In the genomic region with DNA sequence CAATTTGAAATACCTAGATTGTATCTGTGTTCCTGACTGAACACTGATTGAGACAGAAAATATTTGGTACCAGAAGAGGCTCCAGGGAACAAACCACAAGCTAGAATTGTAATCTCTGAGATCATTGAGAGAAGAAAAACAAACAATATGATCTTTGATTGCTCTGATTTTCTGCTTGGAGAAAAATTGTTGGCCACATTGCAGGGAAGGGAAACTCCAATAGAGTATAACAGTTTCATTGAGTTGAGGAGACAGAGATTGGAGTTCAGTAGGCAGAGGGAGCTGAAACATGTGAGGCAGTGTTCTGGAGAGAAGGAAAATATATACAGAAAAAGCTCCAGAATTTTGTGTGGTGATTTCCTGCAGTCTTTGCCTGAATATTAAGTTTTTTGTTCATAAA, we compare ENCODE assay signal across 21 cellular contexts.
DNase-seq lines count a peak whose midpoint lies in the region; ATAC-seq and TF ChIP-seq lines count a peak whose summit lies in the region.
"Had no signal": no experiment of that assay in that cellular context is flagged by ENCODE, and none has a peak within 500 bp of the region (broad histone marks: within the 10 kb centered on the region; RNA-seq: fewer than 3 reads in every experiment).

No MANE protein-coding gene starts in this region.

- no peak for ATAC-seq in HG03175 (IDR thresholded peaks at IDR 0.05; ENCODE audit: unreplicated experiment)
- ATAC-seq: HCT116 had no signal

- dilution Hi-C loops in mammary epithelial cell (cut with HindIII; ENCODE audit: low sequenced_read_pairs): no loop called here

- H3K4me3 ChIP-seq in mammary epithelial cell (replicated peaks in 1 of 3; ENCODE audit: insufficient read depth in 1 of 3, low read depth in 2 of 3, low read length in 3 of 3): no peak overlapping the region
- H3K4me3 ChIP-seq: BLaER1 treated with 17β-estradiol and CSF1 and Interleukin-3, amounts not matched to agents 10 nM and 100 nM; Peyer's patch; SJCRH30 had no signal

- H3K79me2 ChIP-seq in mammary epithelial cell (ENCODE audit: insufficient read depth, low read length): no peaks in the 10 kb centered on the region

- POLR2A ChIA-PET in MCF 10A (lab: Yijun Ruan, JAX): no interaction called here

- H3K36me3 Mint-ChIP-seq in MCF 10A (ENCODE audit: insufficient read depth, unreplicated experiment): no peaks in the 10 kb centered on the region
- H3K36me3 Mint-ChIP-seq in osteocyte (ENCODE audit: unreplicated experiment): no peaks in the 10 kb centered on the region
- H3K36me3 Mint-ChIP-seq: CD4-positive, alpha-beta memory T cell; IgD-negative memory B cell had no signal

- H3K9me3 Mint-ChIP-seq in MCF 10A (ENCODE audit: unreplicated experiment) (no peaks in the 10 kb centered on the region), osteocyte (ENCODE audit: unreplicated experiment) (no peaks in the 10 kb centered on the region)

- H3K4me2 ChIP-seq in mammary epithelial cell (ENCODE audit: insufficient read depth, low read depth, low read length): no peak overlapping the region
- H3K4me2 ChIP-seq: BLaER1 treated with 17β-estradiol and CSF1 and Interleukin-3, amounts not matched to agents 10 nM and 100 nM had no signal

- no peak overlapping the region for H3K9ac ChIP-seq in mammary epithelial cell (ENCODE audit: insufficient read depth, low read length)
- H3K9ac ChIP-seq: BLaER1 treated with 17β-estradiol and CSF1 and Interleukin-3, amounts not matched to agents 10 nM and 100 nM had no signal

- H3K27ac Mint-ChIP-seq in MCF 10A (ENCODE audit: low read depth, unreplicated experiment) (no peak overlapping the region), osteocyte (ENCODE audit: unreplicated experiment) (peak overlapping the region; percentile 8)
- H3K27ac Mint-ChIP-seq: CD4-positive, alpha-beta memory T cell; IgD-negative memory B cell had no signal

- no peaks in the 10 kb centered on the region for H3K27me3 Mint-ChIP-seq in MCF 10A (ENCODE audit: insufficient read depth, unreplicated experiment)
- no peaks in the 10 kb centered on the region for H3K27me3 Mint-ChIP-seq in osteocyte (ENCODE audit: unreplicated experiment)

- no TSS peak for BruUV-seq in mammary epithelial cell (replicated peaks; lab: Mats Ljungman, UMichigan)
- BruUV-seq in MCF 10A (replicated peaks; lab: Mats Ljungman, UMichigan): no TSS peak

- H3K27ac ChIP-seq in mammary epithelial cell (ENCODE audit: insufficient read depth, low read depth, low read length): no peak overlapping the region
- H3K27ac ChIP-seq: 22Rv1; BLaER1 treated with 17β-estradiol and CSF1 and Interleukin-3, amounts not matched to agents 10 nM and 100 nM; Peyer's patch; SJCRH30 had no signal

- H3K4me3 Mint-ChIP-seq in MCF 10A (ENCODE audit: unreplicated experiment) (no peak overlapping the region), osteocyte (ENCODE audit: unreplicated experiment) (no peak overlapping the region)
- H3K4me3 Mint-ChIP-seq: CD4-positive, alpha-beta memory T cell; IgD-negative memory B cell had no signal

- no peaks in the 10 kb centered on the region for H3K4me1 ChIP-seq in mammary epithelial cell (ENCODE audit: insufficient read depth, low read length)
- H3K4me1 ChIP-seq: Peyer's patch had no signal

- DNase-seq in mammary epithelial cell: peak; percentile 2
- no peak for DNase-seq in MCF 10A (ENCODE audit: unreplicated experiment)
- peak; percentile 81 for DNase-seq in foreskin melanocyte
- DNase-seq in osteocyte (ENCODE audit: extremely low spot score, unreplicated experiment): no peak
- no peak for DNase-seq in stimulated activated CD4-positive, alpha-beta T cell treated with anti-CD3 and anti-CD28 coated beads, Interleukin-4, amount 100 ng/mL, for 4 hours
- no peak for DNase-seq in stimulated activated CD4-positive, alpha-beta T cell treated with anti-CD3 and anti-CD28 coated beads, Interleukin-2, amount 100 ng/mL, for 24 hours
- no peak for DNase-seq in RKO (ENCODE audit: low spot score)
- DNase-seq: ACHN; CD4-positive, alpha-beta memory T cell; DND-41; NCI-H1694 treated with DMSO at 0.1 percent for 48 hours; NCI-H2081 treated with DMSO at 0.1 percent for 48 hours; NCI-H446; NCI-H526; Peyer's patch had no signal

- intact Hi-C loops in mammary epithelial cell (cut with micrococcal nuclease): no loop called here
- intact Hi-C loops in MCF 10A (cut with micrococcal nuclease): no loop called here

- no peaks in the 10 kb centered on the region for H3K27me3 ChIP-seq in mammary epithelial cell (ENCODE audit: insufficient read depth, low read length)
- H3K27me3 ChIP-seq: BLaER1 treated with 17β-estradiol and CSF1 and Interleukin-3, amounts not matched to agents 10 nM and 100 nM; Peyer's patch; SJCRH30 had no signal

- no peaks in the 10 kb centered on the region for H3K36me3 ChIP-seq in mammary epithelial cell (ENCODE audit: insufficient read depth, low read length)
- H3K36me3 ChIP-seq: BLaER1 treated with 17β-estradiol and CSF1 and Interleukin-3, amounts not matched to agents 10 nM and 100 nM; Peyer's patch; SJCRH30 had no signal

- CTCF ChIA-PET in mammary epithelial cell (lab: Charles Lee; ENCODE audit: low non-redundant PET): no interaction called here
- CTCF ChIA-PET in MCF 10A (lab: Yijun Ruan, JAX): no interaction called here

- in situ Hi-C loops in mammary epithelial cell (cut with MboI; ENCODE audit: low sequenced_read_pairs in 2 of 2): no loop called here

- TF ChIP-seq CTCF in mammary epithelial cell (conservative IDR thresholded peaks at IDR 0.05 in 1 of 2, IDR thresholded peaks at IDR 0.05 in 1 of 2; ENCODE audit: extremely low read depth in 1 of 2, insufficient read depth in 1 of 2, low read depth in 1 of 2, low read length in 2 of 2) (no peak), MCF 10A (IDR thresholded peaks at IDR 0.05; ENCODE audit: unreplicated experiment) (no peak), osteocyte (IDR thresholded peaks at IDR 0.05) (no peak)

- no peak overlapping the region for H2AFZ ChIP-seq in mammary epithelial cell (ENCODE audit: low read depth, low read length)

- no peaks in the 10 kb centered on the region for H3K9me3 ChIP-seq in mammary epithelial cell (replicated peaks; ENCODE audit: insufficient read depth, low read length)
- H3K9me3 ChIP-seq: Peyer's patch, SJCRH30 had no signal

- H4K20me1 ChIP-seq in mammary epithelial cell (ENCODE audit: insufficient read depth, low read length): no peaks in the 10 kb centered on the region
- H4K20me1 ChIP-seq: BLaER1 treated with 17β-estradiol and CSF1 and Interleukin-3, amounts not matched to agents 10 nM and 100 nM had no signal

- H3K4me1 Mint-ChIP-seq in MCF 10A (ENCODE audit: insufficient read depth, unreplicated experiment): no peaks in the 10 kb centered on the region
- peaks cover 10% of the 10 kb centered on the region for H3K4me1 Mint-ChIP-seq in osteocyte (ENCODE audit: unreplicated experiment)
- H3K4me1 Mint-ChIP-seq: CD4-positive, alpha-beta memory T cell; IgD-negative memory B cell had no signal

Comparison
In these comparisons a context has a peak if more than half of its experiments do, and no peak if none do; other contexts are left out.
1. DNase-seq: peak in mammary epithelial cell (single experiment) and foreskin melanocyte (single experiment); none in MCF 10A (single experiment), osteocyte (single experiment), stimulated activated CD4-positive, alpha-beta T cell treated with anti-CD3 and anti-CD28 coated beads, Interleukin-4, amount 100 ng/mL, for 4 hours (0 of 2), stimulated activated CD4-positive, alpha-beta T cell treated with anti-CD3 and anti-CD28 coated beads, Interleukin-2, amount 100 ng/mL, for 24 hours (0 of 2) and RKO (single experiment).